Comparison of ENCODE assay signal across 8 cellular contexts in genomic region chr21:14058995-14059627, GRCh38.
DNase-seq lines count a peak whose midpoint lies in the region; ATAC-seq, FAIRE-seq and TF ChIP-seq lines count a peak whose summit lies in the region.
"Not testable (repeated sequence)": the region's sequence is repeated elsewhere in the genome, so short reads cannot be mapped to it uniquely, and the experiment has no call there.

No MANE protein-coding gene starts in this region.

- not testable (repeated sequence) for H3K4me1 ChIP-seq in GM12878 (ENCODE audit: control insufficient read depth, insufficient read depth, low read length); lower lobe of right lung; upper lobe of left lung

- peaks cover 16% of the 10 kb centered on the region for H3K27me3 Mint-ChIP-seq in endothelial cell (ENCODE audit: unreplicated experiment)

- 96% methylated on average over 12 of the region's 12 CpGs for WGBS in GM12878 (ENCODE audit: insufficient coverage, insufficient replicate concordance, low lambda C conversion rate, missing lambda C conversion rate)
- WGBS in upper lobe of left lung, 2 donors = 86 to 96% methylated on average over 2 to 12 of the region's 12 CpGs

- CTCF ChIA-PET in RWPE1 (lab: Yijun Ruan, JAX); GM12878 (lab: Yijun Ruan, JAX): not testable (repeated sequence)

- H3K9ac ChIP-seq in GM12878 (ENCODE audit: control insufficient read depth, insufficient read depth, low read length) = not testable (repeated sequence)

- not testable (repeated sequence) for H3K36me3 Mint-ChIP-seq in endothelial cell (ENCODE audit: low read depth, unreplicated experiment)

- POLR2A ChIA-PET in RWPE1 (lab: Yijun Ruan, JAX; ENCODE audit: low non-redundant PET); GM12878 (lab: Charles Lee): not testable (repeated sequence)

- not testable (repeated sequence) for H3K9me3 ChIP-seq in GM12878 (replicated peaks; ENCODE audit: control insufficient read depth, insufficient read depth, low read length); lower lobe of right lung; upper lobe of left lung

- H3K4me3 ChIP-seq in GM12878, lower lobe of right lung, upper lobe of left lung: not testable (repeated sequence)

- H3K4me3 Mint-ChIP-seq in endothelial cell (ENCODE audit: unreplicated experiment) = not testable (repeated sequence)

- peak overlapping the region; percentile 48 for H3K27ac Mint-ChIP-seq in endothelial cell (ENCODE audit: unreplicated experiment)

- H4K20me1 ChIP-seq in GM12878 (ENCODE audit: control insufficient read depth, insufficient read depth) = not testable (repeated sequence)

- not testable (repeated sequence) for BruUV-seq in GM12878 (replicated peaks; lab: Mats Ljungman, UMichigan)

- not testable (repeated sequence) for ATAC-seq in GM12878, left ventricle myocardium superior
- peak; percentile 2 to 29 for ATAC-seq in lower lobe of right lung
- peak; percentile 21 to 42 for ATAC-seq in upper lobe of left lung (ENCODE audit: low FRiP score in 2 of 2)

- in situ Hi-C loops in GM12878 (cut with MboI) = not testable (repeated sequence)

- H3K27me3 ChIP-seq in GM12878 (replicated peaks in 1 of 2; ENCODE audit: control insufficient read depth in 2 of 2, insufficient read depth in 2 of 2, low read length in 1 of 2); lower lobe of right lung (ENCODE audit: low read depth); upper lobe of left lung: not testable (repeated sequence)

- RAD21 ChIA-PET in GM12878 (lab: Charles Lee; ENCODE audit: unreplicated experiment) = not testable (repeated sequence)

- TF ChIP-seq RAD21 in GM12878 (IDR thresholded peaks at IDR 0.05; ENCODE audit: insufficient read depth, low read depth, low read length) = not testable (repeated sequence)

- H3K79me2 ChIP-seq in GM12878 (ENCODE audit: control insufficient read depth, insufficient read depth, low read length) = not testable (repeated sequence)

- not testable (repeated sequence) for H3K36me3 ChIP-seq in GM12878 (ENCODE audit: control insufficient read depth in 2 of 2, insufficient read depth in 2 of 2, low read length in 1 of 2); lower lobe of right lung; upper lobe of left lung

- FAIRE-seq in GM12878 (lab: Jason Lieb, UNC) = peak; percentile 49

- not testable (repeated sequence) for H3K9me3 Mint-ChIP-seq in endothelial cell (ENCODE audit: unreplicated experiment)

- not testable (repeated sequence) for H2AFZ ChIP-seq in GM12878 (ENCODE audit: control insufficient read depth, low read depth, low read length)

- not testable (repeated sequence) for TF ChIP-seq POLR2A in GM12878 (IDR thresholded peaks at IDR 0.05; ENCODE audit: low read depth, low read length); upper lobe of left lung (IDR thresholded peaks at IDR 0.05)

- SMC1A ChIA-PET in GM12878 (lab: Charles Lee; ENCODE audit: uncharacterized antibody, unreplicated experiment) = not testable (repeated sequence)

- not testable (repeated sequence) for H3K4me2 ChIP-seq in GM12878 (ENCODE audit: control insufficient read depth, insufficient read depth)

- H3K4me1 Mint-ChIP-seq in endothelial cell (ENCODE audit: unreplicated experiment) = not testable (repeated sequence)

- TF ChIP-seq CTCF in C4-2B (conservative IDR thresholded peaks at IDR 0.05); RWPE1 (conservative IDR thresholded peaks at IDR 0.05; ENCODE audit: low read depth); GM12878 (IDR thresholded peaks at IDR 0.05 in 2 of 3, conservative IDR thresholded peaks at IDR 0.05 in 1 of 3; ENCODE audit: control insufficient read depth in 2 of 3, extremely low read depth in 1 of 3, insufficient read depth in 1 of 3, low read depth in 3 of 3, low read length in 3 of 3); endothelial cell (IDR thresholded peaks at IDR 0.05; ENCODE audit: unreplicated experiment); lower lobe of right lung (IDR thresholded peaks at IDR 0.05); upper lobe of left lung (IDR thresholded peaks at IDR 0.05): not testable (repeated sequence)

- intact Hi-C loops in GM12878 (cut with micrococcal nuclease; ENCODE audit: unreplicated experiment); left ventricle myocardium superior (cut with micrococcal nuclease); lower lobe of right lung (cut with DNase I); posterior vena cava (cut with DNase I): not testable (repeated sequence)

- peak overlapping the region; percentile 57; the same call in 1 of the 2 replicates for H3K27ac ChIP-seq in C4-2B
- H3K27ac ChIP-seq in RWPE1 = peak overlapping the region; percentile 86
- not testable (repeated sequence) for H3K27ac ChIP-seq in GM12878 (ENCODE audit: control insufficient read depth, insufficient read depth); lower lobe of right lung; upper lobe of left lung

- not testable (repeated sequence) for TF ChIP-seq EP300 in GM12878 (IDR thresholded peaks at IDR 0.05; ENCODE audit: borderline replicate concordance in 1 of 2, control insufficient read depth in 1 of 2, low read depth in 2 of 2, low read length in 2 of 2); upper lobe of left lung (IDR thresholded peaks at IDR 0.05)

- not testable (repeated sequence) for DNase-seq in RWPE1 (ENCODE audit: low spot score); GM12878 (ENCODE audit: low read depth, low spot score); endothelial cell (ENCODE audit: low spot score)
- DNase-seq in left ventricle myocardium superior = peak; percentile 15
- DNase-seq in lower lobe of right lung = peak; percentile 42
- DNase-seq in posterior vena cava (ENCODE audit: low spot score) = peak; percentile 71
- peak in 1 of 2 donors; percentile 64 for DNase-seq in upper lobe of left lung
